19 cellular contexts compared by ENCODE assay signal in the genomic region with DNA sequence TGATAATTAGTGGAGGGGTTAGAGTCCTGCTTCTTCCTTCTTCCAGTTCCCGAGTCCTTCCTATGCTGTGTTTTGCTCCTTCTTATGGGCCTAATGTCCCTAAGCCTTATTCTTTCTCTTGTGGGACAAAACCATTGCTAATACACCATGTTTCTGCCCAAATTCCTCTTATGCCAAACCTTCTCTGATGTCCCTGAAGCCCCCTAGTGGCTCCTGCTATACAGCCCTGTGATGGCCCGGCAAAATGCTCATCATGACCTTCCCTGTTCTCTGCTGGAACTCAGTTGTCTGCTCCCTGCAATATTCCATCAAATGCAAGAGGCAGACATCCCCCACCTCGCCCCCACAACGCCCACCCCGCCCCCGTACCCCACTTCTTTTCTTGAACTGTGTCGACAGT.
DNase-seq lines count a peak whose midpoint lies in the region; ATAC-seq and TF ChIP-seq lines count a peak whose summit lies in the region.
"Had no signal": no experiment of that assay in that cellular context is flagged by ENCODE, and none has a peak within 500 bp of the region (broad histone marks: within the 10 kb centered on the region; RNA-seq: fewer than 3 reads in every experiment).

No MANE protein-coding gene starts in this region.

- H3K4me3 Mint-ChIP-seq in natural killer cell: no peak overlapping the region
- H3K4me3 Mint-ChIP-seq: naive thymus-derived CD4-positive, alpha-beta T cell; T-helper 17 cell had no signal

- no peaks in the 10 kb centered on the region for H3K4me1 Mint-ChIP-seq in natural killer cell
- H3K4me1 Mint-ChIP-seq: naive thymus-derived CD4-positive, alpha-beta T cell; T-helper 17 cell had no signal

- H3K27ac ChIP-seq in A673 (ENCODE audit: low read depth, low read length, poor library complexity, severe bottlenecking) (no peak overlapping the region), SK-N-SH (ENCODE audit: low read depth in 2 of 2, low read length in 1 of 2) (no peak overlapping the region), foreskin keratinocyte (no peak overlapping the region)
- H3K27ac ChIP-seq: KMS-11, thyroid gland had no signal

- no peaks in the 10 kb centered on the region for H3K27me3 Mint-ChIP-seq in natural killer cell (ENCODE audit: low read depth in 2 of 2)
- H3K27me3 Mint-ChIP-seq: naive thymus-derived CD4-positive, alpha-beta T cell; T-helper 17 cell had no signal

- no peaks in the 10 kb centered on the region for H4K20me1 ChIP-seq in SK-N-SH (ENCODE audit: insufficient read depth)

- BruUV-seq in A673 (replicated peaks; lab: Mats Ljungman, UMichigan): no TSS peak

- ATAC-seq in foreskin keratinocyte (no peak), natural killer cell (no peak), HG03457 (IDR thresholded peaks at IDR 0.05; ENCODE audit: unreplicated experiment) (no peak)
- ATAC-seq: naive thymus-derived CD4-positive, alpha-beta T cell; T-helper 17 cell had no signal

- peaks cover 5% of the 10 kb centered on the region for H3K36me3 Mint-ChIP-seq in natural killer cell

- H3K9me2 ChIP-seq in SK-N-SH: no peaks in the 10 kb centered on the region

- H3K27ac Mint-ChIP-seq in natural killer cell: no peak overlapping the region
- H3K27ac Mint-ChIP-seq: naive thymus-derived CD4-positive, alpha-beta T cell; T-helper 17 cell had no signal

- H3K9me3 ChIP-seq in A673 (ENCODE audit: low read depth, low read length, poor library complexity, severe bottlenecking): no peaks in the 10 kb centered on the region
- no peaks in the 10 kb centered on the region for H3K9me3 ChIP-seq in SK-N-SH
- H3K9me3 ChIP-seq: thyroid gland had no signal

- POLR2A ChIA-PET in A673 (lab: Charles Lee; ENCODE audit: low non-redundant PET): no interaction called here
- POLR2A ChIA-PET in SK-N-SH (lab: Yijun Ruan, JAX): no interaction called here

- H3F3A ChIP-seq in SK-N-SH (replicated peaks; ENCODE audit: insufficient read depth): peaks cover 43% of the 10 kb centered on the region

- H3K36me3 ChIP-seq in A673 (ENCODE audit: insufficient read depth, low read length, poor library complexity, severe bottlenecking): peaks cover 47% of the 10 kb centered on the region
- no peaks in the 10 kb centered on the region for H3K36me3 ChIP-seq in H7 (replicated peaks; ENCODE audit: control insufficient read depth, insufficient read depth, low read length)
- H3K36me3 ChIP-seq in SK-N-SH (replicated peaks in 1 of 2; ENCODE audit: control insufficient read depth in 1 of 2, insufficient read depth in 2 of 2, low read length in 1 of 2): peaks cover 37 to 68% of the 10 kb centered on the region in 2 experiments
- H3K36me3 ChIP-seq: thyroid gland had no signal

- TF ChIP-seq CTCF in A673 (conservative IDR thresholded peaks at IDR 0.05; ENCODE audit: low read depth, low read length): peak; percentile 47
- TF ChIP-seq CTCF in SK-N-SH (IDR thresholded peaks at IDR 0.05): peak; percentile 45
- TF ChIP-seq CTCF in foreskin keratinocyte (conservative IDR thresholded peaks at IDR 0.05): peak; percentile 14
- no peak for TF ChIP-seq CTCF in natural killer cell (IDR thresholded peaks at IDR 0.05)

- H3K4me1 ChIP-seq in A673 (ENCODE audit: insufficient read depth, low read length, poor library complexity, severe bottlenecking): peaks cover 24% of the 10 kb centered on the region
- H3K4me1 ChIP-seq in SK-N-SH (ENCODE audit: control insufficient read depth in 1 of 2, insufficient read depth in 2 of 2, low read depth in 1 of 2, low read length in 1 of 2): no peaks in the 10 kb centered on the region
- H3K4me1 ChIP-seq in foreskin keratinocyte: no peaks in the 10 kb centered on the region
- H3K4me1 ChIP-seq: thyroid gland had no signal

- TF ChIP-seq RAD21 in SK-N-SH (IDR thresholded peaks at IDR 0.05; ENCODE audit: low read length): 0 out of 2 replicates have a peak, but pooled peaks have one; percentile 19

- H2AFZ ChIP-seq in SK-N-SH (ENCODE audit: low read depth): no peak overlapping the region

- TF ChIP-seq EP300 in SK-N-SH (IDR thresholded peaks at IDR 0.05; ENCODE audit: borderline replicate concordance in 1 of 2, low read depth in 1 of 2, low read length in 1 of 2): no peak

- WGBS in SK-N-SH (ENCODE audit: low lambda C conversion rate): 84% methylated on average over 7 of the region's 7 CpGs

- H3K4me3 ChIP-seq in A673 (ENCODE audit: low read depth, low read length, poor library complexity, severe bottlenecking) (no peak overlapping the region), H7 (ENCODE audit: insufficient read depth, low read depth, low read length) (no peak overlapping the region), SK-N-SH (ENCODE audit: low read depth in 2 of 2, low read length in 1 of 2) (no peak overlapping the region)
- H3K4me3 ChIP-seq: thyroid gland had no signal

- intact Hi-C loops in A673 (cut with micrococcal nuclease; ENCODE audit: unreplicated experiment): no loop called here
- intact Hi-C loops in natural killer cell (cut with micrococcal nuclease): no loop called here

- CTCF ChIA-PET in A673 (lab: Charles Lee) (no interaction called here), SK-N-SH (lab: Yijun Ruan, JAX) (no interaction called here)

- no peak overlapping the region for H3K9ac ChIP-seq in SK-N-SH
- H3K9ac ChIP-seq: KMS-11 had no signal

- no peak overlapping the region for H3K4me2 ChIP-seq in SK-N-SH
- H3K4me2 ChIP-seq: KMS-11 had no signal

- no peaks in the 10 kb centered on the region for H3K27me3 ChIP-seq in A673 (replicated peaks; ENCODE audit: insufficient read depth, low read depth, low read length, poor library complexity)
- no peaks in the 10 kb centered on the region for H3K27me3 ChIP-seq in H7 (ENCODE audit: control insufficient read depth, insufficient read depth, low read length)
- no peaks in the 10 kb centered on the region for H3K27me3 ChIP-seq in SK-N-SH (ENCODE audit: insufficient read depth)
- H3K27me3 ChIP-seq in foreskin keratinocyte: no peaks in the 10 kb centered on the region
- H3K27me3 ChIP-seq: thyroid gland had no signal

- H3K79me2 ChIP-seq in SK-N-SH (ENCODE audit: insufficient read depth): no peaks in the 10 kb centered on the region

- DNase-seq in A673 (ENCODE audit: low spot score) (peak; percentile 27), H7 (peak; percentile 31), SK-N-SH (no peak), foreskin keratinocyte (no peak), occipital lobe (lab: John Stamatoyannopoulos, UW) (no peak), natural killer cell (no peak)
- DNase-seq in stimulated activated CD4-positive, alpha-beta T cell treated with anti-CD3 and anti-CD28 coated beads, Interleukin-12 subunit alpha, Interleukin-12 subunit beta, amount 100 ng/mL, for 4 hours: no peak
- DNase-seq: activated CD4-positive, CD25-positive, alpha-beta regulatory T cell treated with anti-CD3 and anti-CD28 coated beads, Interleukin-2, amount 50 U/mL, for 72 hours; activated CD8-positive, alpha-beta memory T cell treated with anti-CD3 and anti-CD28 coated beads, Interleukin-2, amount 50 U/mL, for 4 hours; activated naive CD4-positive, alpha-beta T cell treated with Interleukin-2 at 50 U/mL for 16 hours; HCEC 1CT; naive thymus-derived CD4-positive, alpha-beta T cell; NCI-H1436 treated with DMSO at 0.1 percent for 48 hours; NCI-H510A; stimulated activated CD4-positive, alpha-beta T cell treated with anti-CD3 and anti-CD28 coated beads, Interleukin-2, amount 100 ng/mL, for 48 hours; T-helper 17 cell; thyroid gland had no signal

- peaks cover 6 to 9% of the 10 kb centered on the region in 2 donors for H3K9me3 Mint-ChIP-seq in natural killer cell

TF ChIP-seq in SK-N-SH, 30 proteins besides CTCF, POLR2A, EP300 and RAD21 (continues in another document):
- TF ChIP-seq TEAD4 (IDR thresholded peaks at IDR 0.05; ENCODE audit: borderline replicate concordance, insufficient read depth) (no peak), TCF12 (IDR thresholded peaks at IDR 0.05) (no peak), CHD2 (IDR thresholded peaks at IDR 0.05; ENCODE audit: low read length, partially characterized antibody) (no peak), FOSL2 (IDR thresholded peaks at IDR 0.05; ENCODE audit: borderline replicate concordance, low read depth) (no peak), RXRA (IDR thresholded peaks at IDR 0.05; ENCODE audit: borderline replicate concordance, low read depth) (no peak), EZH2phosphoT487 (IDR thresholded peaks at IDR 0.05; ENCODE audit: borderline replicate concordance, low read depth) (no peak), JUND (IDR thresholded peaks at IDR 0.05) (no peak), GATA2 (CRISPR knock-in tag; IDR thresholded peaks at IDR 0.05) (no peak), GABPA (IDR thresholded peaks at IDR 0.05; ENCODE audit: low read depth) (no peak), RFX5 (IDR thresholded peaks at IDR 0.05; ENCODE audit: low read length) (no peak), SMC3 (IDR thresholded peaks at IDR 0.05; ENCODE audit: low read depth, low read length) (no peak), MXI1 (IDR thresholded peaks at IDR 0.05; ENCODE audit: low read depth, low read length) (no peak)
- TF ChIP-seq, protein P1, sequence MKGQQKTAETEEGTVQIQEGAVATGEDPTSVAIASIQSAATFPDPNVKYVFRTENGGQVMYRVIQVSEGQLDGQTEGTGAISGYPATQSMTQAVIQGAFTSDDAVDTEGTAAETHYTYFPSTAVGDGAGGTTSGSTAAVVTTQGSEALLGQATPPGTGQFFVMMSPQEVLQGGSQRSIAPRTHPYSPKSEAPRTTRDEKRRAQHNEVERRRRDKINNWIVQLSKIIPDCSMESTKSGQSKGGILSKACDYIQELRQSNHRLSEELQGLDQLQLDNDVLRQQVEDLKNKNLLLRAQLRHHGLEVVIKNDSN (IDR thresholded peaks at IDR 0.05; ENCODE audit: borderline replicate concordance, low read depth): no peak
- TF ChIP-seq, protein P2, sequence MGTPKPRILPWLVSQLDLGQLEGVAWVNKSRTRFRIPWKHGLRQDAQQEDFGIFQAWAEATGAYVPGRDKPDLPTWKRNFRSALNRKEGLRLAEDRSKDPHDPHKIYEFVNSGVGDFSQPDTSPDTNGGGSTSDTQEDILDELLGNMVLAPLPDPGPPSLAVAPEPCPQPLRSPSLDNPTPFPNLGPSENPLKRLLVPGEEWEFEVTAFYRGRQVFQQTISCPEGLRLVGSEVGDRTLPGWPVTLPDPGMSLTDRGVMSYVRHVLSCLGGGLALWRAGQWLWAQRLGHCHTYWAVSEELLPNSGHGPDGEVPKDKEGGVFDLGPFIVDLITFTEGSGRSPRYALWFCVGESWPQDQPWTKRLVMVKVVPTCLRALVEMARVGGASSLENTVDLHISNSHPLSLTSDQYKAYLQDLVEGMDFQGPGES (IDR thresholded peaks at IDR 0.05; ENCODE audit: low read depth, low read length): no peak
- TF ChIP-seq, protein P3, sequence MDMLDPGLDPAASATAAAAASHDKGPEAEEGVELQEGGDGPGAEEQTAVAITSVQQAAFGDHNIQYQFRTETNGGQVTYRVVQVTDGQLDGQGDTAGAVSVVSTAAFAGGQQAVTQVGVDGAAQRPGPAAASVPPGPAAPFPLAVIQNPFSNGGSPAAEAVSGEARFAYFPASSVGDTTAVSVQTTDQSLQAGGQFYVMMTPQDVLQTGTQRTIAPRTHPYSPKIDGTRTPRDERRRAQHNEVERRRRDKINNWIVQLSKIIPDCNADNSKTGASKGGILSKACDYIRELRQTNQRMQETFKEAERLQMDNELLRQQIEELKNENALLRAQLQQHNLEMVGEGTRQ (IDR thresholded peaks at IDR 0.05; ENCODE audit: borderline replicate concordance, low read depth, low read length): no peak

Comparison
In these comparisons a context has a peak if more than half of its experiments do, and no peak if none do; other contexts are left out.
1. DNase-seq: peak in A673 (single experiment) and H7 (single experiment); none in SK-N-SH (single experiment), foreskin keratinocyte (0 of 2), stimulated activated CD4-positive, alpha-beta T cell treated with anti-CD3 and anti-CD28 coated beads, Interleukin-12 subunit alpha, Interleukin-12 subunit beta, amount 100 ng/mL, for 4 hours (single experiment), occipital lobe (single experiment) and natural killer cell (single experiment).